10 cellular contexts compared by ENCODE assay signal in the genomic region with DNA sequence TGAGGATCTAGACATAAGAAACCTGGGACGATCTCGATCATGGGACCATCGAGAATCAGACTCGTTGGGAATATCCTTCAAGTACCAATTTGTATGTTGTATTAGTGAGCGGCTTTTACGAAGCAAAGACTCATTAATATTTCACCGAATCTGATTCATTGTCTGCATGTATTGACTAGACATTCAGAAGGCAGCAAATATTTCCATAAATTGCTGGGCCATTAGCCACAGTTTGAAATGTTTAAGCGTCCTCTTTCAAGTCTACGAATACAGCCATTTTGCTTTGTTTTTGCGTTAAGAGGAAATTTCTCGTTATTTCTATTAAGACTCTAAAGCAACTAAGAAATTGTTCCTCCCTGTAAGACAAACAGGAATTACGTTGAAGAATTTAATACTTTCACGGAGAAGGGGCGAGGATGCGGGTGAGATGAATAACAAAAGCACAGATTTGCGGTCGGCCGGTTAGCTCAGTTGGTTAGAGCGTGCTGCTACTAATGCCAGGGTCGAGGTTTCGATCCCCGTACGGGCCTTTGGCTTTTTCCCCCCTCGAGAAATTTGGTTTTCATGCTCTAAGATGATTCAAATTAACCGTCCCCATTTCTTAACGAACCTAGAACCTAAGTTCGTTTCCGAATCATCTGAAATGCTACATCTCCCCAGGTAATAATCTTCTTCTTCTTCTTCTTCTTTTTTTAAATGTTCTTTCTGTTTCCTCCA. TPM values are rescaled to one million over a fixed set of nuclear protein-coding genes. Genes with fewer than 3 reads are reported as not detected.
A peak's percentile ranks its signal among the peaks of the same experiment; 100 is the strongest.
DNase-seq lines count a peak whose midpoint lies in the region; ATAC-seq and TF ChIP-seq lines count a peak whose summit lies in the region.
"Had no signal": no experiment of that assay in that cellular context is flagged by ENCODE, and none has a peak within 500 bp of the region (broad histone marks: within the 10 kb centered on the region; RNA-seq: fewer than 3 reads in every experiment).

No MANE protein-coding gene starts in this region.

- H3K36me3 ChIP-seq in BE2C, result no peaks in the 10 kb centered on the region
- no peaks in the 10 kb centered on the region for H3K36me3 ChIP-seq in HEK293 (ENCODE audit: control insufficient read depth in 2 of 2, insufficient read depth in 1 of 2, low read length in 2 of 2)
- H3K36me3 ChIP-seq: adrenal gland had no signal

- H3K4me3 Mint-ChIP-seq in glutamatergic neuron (ENCODE audit: unreplicated experiment), result peak overlapping the region; percentile 55
- H3K4me3 Mint-ChIP-seq in activated CD4-positive, alpha-beta T cell treated with anti-CD3 and anti-CD28 coated beads for 36 hours, result no peak overlapping the region

- no peak overlapping the region for H3K27ac Mint-ChIP-seq in glutamatergic neuron (ENCODE audit: unreplicated experiment)
- H3K27ac Mint-ChIP-seq in activated CD4-positive, alpha-beta T cell treated with anti-CD3 and anti-CD28 coated beads for 36 hours, result no peak overlapping the region

- H3K9me3 ChIP-seq in BE2C, result no peaks in the 10 kb centered on the region
- H3K9me3 ChIP-seq in HEK293 (ENCODE audit: control insufficient read depth, insufficient read depth, low read depth, low read length), result no peaks in the 10 kb centered on the region
- H3K9me3 ChIP-seq: adrenal gland had no signal

- no peak overlapping the region for H3K27ac ChIP-seq in HEK293 (ENCODE audit: extremely low read depth, low read depth, low read length)
- H3K27ac ChIP-seq: adrenal gland had no signal

- peaks cover 4% of the 10 kb centered on the region for H3K36me3 Mint-ChIP-seq in glutamatergic neuron (ENCODE audit: unreplicated experiment)
- peaks cover 14% of the 10 kb centered on the region for H3K36me3 Mint-ChIP-seq in activated CD4-positive, alpha-beta T cell treated with anti-CD3 and anti-CD28 coated beads for 36 hours (ENCODE audit: low read depth)

- DNase-seq in BE2C (peak; percentile 70), SHP77 treated with DMSO at 0.1 percent for 48 hours (lab: John Stamatoyannopoulos, UW) (peak; percentile 39), glutamatergic neuron (peak; percentile 47), hypothalamus (lab: John Stamatoyannopoulos, UW) (no peak)
- no peak for DNase-seq in activated CD4-positive, alpha-beta T cell treated with anti-CD3 and anti-CD28 coated beads for 36 hours
- DNase-seq: adrenal gland had no signal

- H3K9me3 Mint-ChIP-seq in glutamatergic neuron (ENCODE audit: unreplicated experiment), result peaks cover 31% of the 10 kb centered on the region
- peaks cover 27% of the 10 kb centered on the region for H3K9me3 Mint-ChIP-seq in activated CD4-positive, alpha-beta T cell treated with anti-CD3 and anti-CD28 coated beads for 36 hours (ENCODE audit: low read depth)

- peaks cover 15% of the 10 kb centered on the region for H3K4me1 Mint-ChIP-seq in glutamatergic neuron (ENCODE audit: low read depth, unreplicated experiment)
- peaks cover 15% of the 10 kb centered on the region for H3K4me1 Mint-ChIP-seq in activated CD4-positive, alpha-beta T cell treated with anti-CD3 and anti-CD28 coated beads for 36 hours

- TF ChIP-seq CTCF in BE2C (IDR thresholded peaks at IDR 0.05; ENCODE audit: low read depth, low read length), result no peak
- TF ChIP-seq CTCF in HEK293 (tag by site-specific recombination; IDR thresholded peaks at IDR 0.05), result no peak
- TF ChIP-seq CTCF in glutamatergic neuron (IDR thresholded peaks at IDR 0.05; ENCODE audit: partially characterized antibody, unreplicated experiment), result no peak

- peaks cover 13% of the 10 kb centered on the region for H3K27me3 ChIP-seq in BE2C

- H3K27me3 Mint-ChIP-seq in glutamatergic neuron (ENCODE audit: unreplicated experiment), result peaks cover 37% of the 10 kb centered on the region
- peaks cover 78% of the 10 kb centered on the region for H3K27me3 Mint-ChIP-seq in activated CD4-positive, alpha-beta T cell treated with anti-CD3 and anti-CD28 coated beads for 36 hours

- H3K4me1 ChIP-seq in BE2C, result no peaks in the 10 kb centered on the region
- peaks cover 3% of the 10 kb centered on the region; the same call in 1 of the 2 replicates for H3K4me1 ChIP-seq in HEK293 (ENCODE audit: control insufficient read depth, insufficient read depth, low read length)
- H3K4me1 ChIP-seq: adrenal gland had no signal

- H3K4me3 ChIP-seq in BE2C (ENCODE audit: low read depth, low read length) (peak overlapping the region; percentile 77), HEK293 (ENCODE audit: low read depth, low read length) (peak overlapping the region; percentile 6)
- H3K4me3 ChIP-seq: adrenal gland had no signal

- CTCF ChIA-PET in HEK293 (lab: Yijun Ruan, JAX), result interaction anchor here (0.7 kb wide), 1 partner anchor 33 kb away, joined by 3 read pairs; no protein-coding TSS in a partner anchor
- CTCF ChIA-PET in activated CD4-positive, alpha-beta T cell treated with anti-CD3 and anti-CD28 coated beads for 36 hours (lab: Charles Lee), result interaction anchor here (0.9 kb wide), 1 partner anchor 58 kb away, joined by 3 read pairs; no protein-coding TSS in a partner anchor

- POLR2A ChIA-PET in HEK293 (lab: Yijun Ruan, JAX), result interaction anchor here (0.6 to 1.4 kb wide), 3 partner anchors 42 to 999 kb away, joined by 4 to 13 read pairs (median 5); no protein-coding TSS in a partner anchor
- POLR2A ChIA-PET in activated CD4-positive, alpha-beta T cell treated with anti-CD3 and anti-CD28 coated beads for 36 hours (lab: Charles Lee), result no interaction called here

- intact Hi-C loops in activated CD4-positive, alpha-beta T cell treated with anti-CD3 and anti-CD28 coated beads for 36 hours (cut with DNase I, micrococcal nuclease), result loop anchor here in 1 of 2 experiments (1.0 to 10.0 kb wide), 3 partner anchors 13 to 1441 kb away; no protein-coding TSS in a partner anchor

- no peak for ATAC-seq in activated CD4-positive, alpha-beta T cell treated with anti-CD3 and anti-CD28 coated beads for 36 hours
- ATAC-seq in GM19467 (IDR thresholded peaks at IDR 0.05; ENCODE audit: unreplicated experiment), result no peak
- no peak for ATAC-seq in HG02884 (IDR thresholded peaks at IDR 0.05; ENCODE audit: unreplicated experiment)

TF ChIP-seq in HEK293, 187 proteins besides CTCF, POLR2A, EP300 and RAD21 (continues in another document):
- TF ChIP-seq, protein P1, sequence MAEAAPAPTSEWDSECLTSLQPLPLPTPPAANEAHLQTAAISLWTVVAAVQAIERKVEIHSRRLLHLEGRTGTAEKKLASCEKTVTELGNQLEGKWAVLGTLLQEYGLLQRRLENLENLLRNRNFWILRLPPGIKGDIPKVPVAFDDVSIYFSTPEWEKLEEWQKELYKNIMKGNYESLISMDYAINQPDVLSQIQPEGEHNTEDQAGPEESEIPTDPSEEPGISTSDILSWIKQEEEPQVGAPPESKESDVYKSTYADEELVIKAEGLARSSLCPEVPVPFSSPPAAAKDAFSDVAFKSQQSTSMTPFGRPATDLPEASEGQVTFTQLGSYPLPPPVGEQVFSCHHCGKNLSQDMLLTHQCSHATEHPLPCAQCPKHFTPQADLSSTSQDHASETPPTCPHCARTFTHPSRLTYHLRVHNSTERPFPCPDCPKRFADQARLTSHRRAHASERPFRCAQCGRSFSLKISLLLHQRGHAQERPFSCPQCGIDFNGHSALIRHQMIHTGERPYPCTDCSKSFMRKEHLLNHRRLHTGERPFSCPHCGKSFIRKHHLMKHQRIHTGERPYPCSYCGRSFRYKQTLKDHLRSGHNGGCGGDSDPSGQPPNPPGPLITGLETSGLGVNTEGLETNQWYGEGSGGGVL (tag by site-specific recombination; IDR thresholded peaks at IDR 0.05), result no peak
- TF ChIP-seq ZNF121 (tag by site-specific recombination; IDR thresholded peaks at IDR 0.05) (no peak), ZFHX2 (tag by site-specific recombination; conservative IDR thresholded peaks at IDR 0.05) (no peak), GLIS1 (tag by site-specific recombination; IDR thresholded peaks at IDR 0.05) (no peak), ZNF404 (tag by site-specific recombination; IDR thresholded peaks at IDR 0.05) (no peak), ZNF302 (tag by site-specific recombination; IDR thresholded peaks at IDR 0.05; ENCODE audit: low read depth) (no peak), ZNF621 (tag by site-specific recombination; IDR thresholded peaks at IDR 0.05) (no peak), ZNF768 (tag by site-specific recombination; IDR thresholded peaks at IDR 0.05) (no peak)
- TF ChIP-seq, protein P2, sequence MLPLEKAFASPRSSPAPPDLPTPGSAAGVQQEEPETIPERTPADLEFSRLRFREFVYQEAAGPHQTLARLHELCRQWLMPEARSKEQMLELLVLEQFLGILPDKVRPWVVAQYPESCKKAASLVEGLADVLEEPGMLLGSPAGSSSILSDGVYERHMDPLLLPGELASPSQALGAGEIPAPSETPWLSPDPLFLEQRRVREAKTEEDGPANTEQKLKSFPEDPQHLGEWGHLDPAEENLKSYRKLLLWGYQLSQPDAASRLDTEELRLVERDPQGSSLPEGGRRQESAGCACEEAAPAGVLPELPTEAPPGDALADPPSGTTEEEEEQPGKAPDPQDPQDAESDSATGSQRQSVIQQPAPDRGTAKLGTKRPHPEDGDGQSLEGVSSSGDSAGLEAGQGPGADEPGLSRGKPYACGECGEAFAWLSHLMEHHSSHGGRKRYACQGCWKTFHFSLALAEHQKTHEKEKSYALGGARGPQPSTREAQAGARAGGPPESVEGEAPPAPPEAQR (tag by site-specific recombination; IDR thresholded peaks at IDR 0.05), result no peak

RNA-seq across cellular contexts. Expression of a gene that starts 18.5 kb away (rescaled TPM):
- polyA plus RNA-seq in BE2C (2012; ENCODE audit: insufficient read depth, insufficient read length, low read depth), result not detected
- total RNA-seq in glutamatergic neuron (ENCODE audit: unreplicated experiment), result not detected
- not detected for total RNA-seq in activated CD4-positive, alpha-beta T cell treated with anti-CD3 and anti-CD28 coated beads for 36 hours
- total RNA-seq: adrenal gland, liver had no signal
- polyA plus RNA-seq: liver had no signal

RNA-seq across cellular contexts. Expression of a gene that starts 46.1 kb away (rescaled TPM):
- not detected for polyA plus RNA-seq in BE2C (2012; ENCODE audit: insufficient read depth, insufficient read length, low read depth)
- 0.64 TPM for total RNA-seq in glutamatergic neuron (ENCODE audit: unreplicated experiment)
- 1 to 10 TPM; 1.5 to 2.0 TPM for total RNA-seq in activated CD4-positive, alpha-beta T cell treated with anti-CD3 and anti-CD28 coated beads for 36 hours

Comparison
In these comparisons a context has a peak if more than half of its experiments do, and no peak if none do; other contexts are left out.
1. DNase-seq: peak in BE2C (single experiment), SHP77 treated with DMSO at 0.1 percent for 48 hours (single experiment) and glutamatergic neuron (single experiment); none in activated CD4-positive, alpha-beta T cell treated with anti-CD3 and anti-CD28 coated beads for 36 hours (single experiment) and hypothalamus (0 of 51).